In the genomic region with DNA sequence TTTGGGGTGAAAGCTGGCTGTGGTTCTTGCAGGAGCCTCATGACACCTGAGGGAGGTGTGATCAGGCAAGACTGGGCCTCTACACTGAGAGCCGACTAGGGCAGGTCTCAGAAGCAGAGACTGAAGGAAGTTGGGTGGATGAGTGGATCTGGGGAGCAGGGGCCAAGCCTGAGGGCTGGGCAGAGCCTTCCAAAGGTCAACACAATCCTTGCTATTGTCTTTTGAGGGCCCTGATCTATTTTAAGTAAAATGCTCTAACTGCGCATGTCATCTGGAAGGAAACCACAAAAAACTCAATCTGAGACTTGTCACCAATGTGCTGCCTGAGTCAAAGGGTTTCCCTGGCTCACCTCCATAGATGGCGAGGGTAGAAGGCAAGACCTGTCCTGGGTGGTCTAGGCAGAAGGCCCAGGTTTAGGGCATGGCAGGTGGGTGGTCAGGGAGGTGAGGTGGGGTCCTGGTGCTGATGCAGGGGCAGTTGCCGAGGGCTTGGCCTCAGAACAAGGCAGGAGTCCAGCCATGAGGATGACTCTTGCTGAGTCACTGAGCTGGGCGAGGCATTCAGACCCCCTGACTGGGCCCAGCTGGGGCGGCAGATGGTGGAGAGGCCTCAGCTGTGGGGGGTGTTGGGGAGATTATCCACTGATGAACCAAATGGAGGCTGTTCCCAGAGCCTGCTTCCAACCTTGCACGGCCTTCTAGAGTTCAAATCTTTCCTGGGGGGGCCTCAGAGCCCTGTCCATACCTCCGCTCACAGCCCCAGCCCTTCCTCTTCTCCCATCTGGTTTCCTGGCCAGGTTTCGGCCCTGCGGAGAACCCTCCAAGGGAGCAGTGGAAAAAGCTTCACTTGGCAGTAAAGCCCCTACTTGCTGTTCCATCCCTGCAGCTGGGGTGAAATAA, we compare ENCODE assay signal across 8 cellular contexts. TPM values are rescaled to one million over a fixed set of nuclear protein-coding genes. Genes with fewer than 3 reads are reported as not detected.
DNase-seq lines count a peak whose midpoint lies in the region; ATAC-seq, FAIRE-seq and TF ChIP-seq lines count a peak whose summit lies in the region.

No MANE protein-coding gene starts in this region.

- TF ChIP-seq POLR2A in adrenal gland (IDR thresholded peaks at IDR 0.05), result peak in 1 of 2 donors; percentile 11

- TF ChIP-seq CTCF in D721Med (IDR thresholded peaks at IDR 0.05; ENCODE audit: insufficient read depth, missing control alignments) (no peak), adrenal gland (IDR thresholded peaks at IDR 0.05) (no peak), right atrium auricular region (IDR thresholded peaks at IDR 0.05) (no peak)

- peak overlapping the region; percentile 86 to 97 (median 93) for H3K27ac ChIP-seq in adrenal gland
- peak overlapping the region; percentile 81 to 82 for H3K27ac ChIP-seq in right atrium auricular region
- H3K27ac ChIP-seq in skin epidermis, result peak overlapping the region in 19 of 21 experiments; percentile 2 to 97 (median 69)

- no peaks in the 10 kb centered on the region for H3K27me3 ChIP-seq in adrenal gland
- H3K27me3 ChIP-seq in right atrium auricular region, result no peaks in the 10 kb centered on the region

- H3K36me3 ChIP-seq in adrenal gland (replicated peaks in 1 of 2), result peaks cover 0 to 8% of the 10 kb centered on the region in 2 donors
- H3K36me3 ChIP-seq in right atrium auricular region, result no peaks in the 10 kb centered on the region

- WGBS in adrenal gland, 4 donors, result 34 to 56% (median 38%) methylated on average over 5 to 10 of the region's 10 CpGs

- FAIRE-seq in D721Med (lab: Jason Lieb, UNC), result no peak

- H3K9me3 ChIP-seq in adrenal gland (replicated peaks in 1 of 3), result no peaks in the 10 kb centered on the region
- H3K9me3 ChIP-seq in right atrium auricular region, result no peaks in the 10 kb centered on the region

- intact Hi-C loops in adrenal gland (cut with DNase I), result no loop called here

- no peak for ATAC-seq in HG02852 (IDR thresholded peaks at IDR 0.05; ENCODE audit: unreplicated experiment)

- DNase-seq in D721Med (ENCODE audit: insufficient read length, low spot score) (peak; percentile 88), NCI-H2171 (lab: John Stamatoyannopoulos, UW) (peak; percentile 78), adrenal gland (peak; percentile 67 to 83 (median 77)), right atrium auricular region (ENCODE audit: low spot score) (peak; percentile 81), NCI-H774 (lab: John Stamatoyannopoulos, UW) (no peak), activated gamma-delta T cell (lab: John Stamatoyannopoulos, UW) (no peak)

- H3K4me1 ChIP-seq in adrenal gland (replicated peaks in 1 of 2) (peaks cover 65 to 90% of the 10 kb centered on the region in 2 donors), right atrium auricular region (peaks cover 0 to 55% of the 10 kb centered on the region in 2 donors)

- H3K4me3 ChIP-seq in adrenal gland, result peak overlapping the region in 1 of 4 donors; percentile 33
- H3K4me3 ChIP-seq in right atrium auricular region, result no peak overlapping the region
- H3K4me3 ChIP-seq in skin epidermis, result no peak overlapping the region

RNA-seq across cellular contexts. Expression of gene MVP, which starts 5.1 kb away (rescaled TPM):
- total RNA-seq in adrenal gland (100 to 1,000 TPM; 242 to 492 (median 362) TPM), right atrium auricular region (10 to 100 TPM; 44.4 to 77.9 TPM)
- 100 to 1,000 TPM; 200 to 470 (median 321) TPM for polyA plus RNA-seq in adrenal gland

RNA-seq across cellular contexts. Expression of gene PAGR1, which starts 9.4 kb away (rescaled TPM):
- total RNA-seq in adrenal gland (10 to 100 TPM; 17.1 to 47.1 (median 39.8) TPM), right atrium auricular region (10 to 100 TPM; 23.5 to 27.3 TPM)
- 10 to 100 TPM; 14.2 to 89.1 (median 60.9) TPM for polyA plus RNA-seq in adrenal gland

RNA-seq across cellular contexts. Expression of gene PRRT2, which starts 13.4 kb away (rescaled TPM):
- total RNA-seq in adrenal gland (1 to 10 TPM in 7 of 8 donors, not detected in 1; 1.4 to 8.8 (median 1.9) TPM), right atrium auricular region (under 1 TPM; 0.51 to 0.52 TPM)
- polyA plus RNA-seq in adrenal gland, result 10 to 100 TPM in 1 of 3 donors, 1 to 10 TPM in 1, under 1 TPM in 1; 0.97 to 32.0 (median 5.0) TPM

RNA-seq across cellular contexts. Expression of gene MAZ, which starts 19.1 kb away (rescaled TPM):
- total RNA-seq in adrenal gland (100 to 1,000 TPM in 6 of 8 donors, 10 to 100 TPM in 2; 78.8 to 247 (median 145) TPM), right atrium auricular region (10 to 100 TPM; 33.0 to 86.6 TPM)
- 100 to 1,000 TPM; 108 to 304 (median 147) TPM for polyA plus RNA-seq in adrenal gland

RNA-seq across cellular contexts. Expression of gene KIF22, which starts 34.8 kb away (rescaled TPM):
- total RNA-seq in adrenal gland (10 to 100 TPM in 7 of 8 donors, 1 to 10 TPM in 1; 8.8 to 30.7 (median 16.2) TPM), right atrium auricular region (10 to 100 TPM; 10.1 to 17.1 TPM)
- 100 to 1,000 TPM in 2 of 3 donors, 1 to 10 TPM in 1; 9.1 to 127 (median 112) TPM for polyA plus RNA-seq in adrenal gland

Comparison
In these comparisons a context has a peak if more than half of its experiments do, and no peak if none do; other contexts are left out.
1. DNase-seq: peak in D721Med (single experiment), NCI-H2171 (single experiment), adrenal gland (7 of 7) and right atrium auricular region (single experiment); none in NCI-H774 (single experiment) and activated gamma-delta T cell (single experiment).
2. Peak in every context shown above with its lines, with median percentiles within 50 percentile points of each other: H3K27ac ChIP-seq.